Comparison of ENCODE assay signal across 9 cellular contexts in the genomic region with DNA sequence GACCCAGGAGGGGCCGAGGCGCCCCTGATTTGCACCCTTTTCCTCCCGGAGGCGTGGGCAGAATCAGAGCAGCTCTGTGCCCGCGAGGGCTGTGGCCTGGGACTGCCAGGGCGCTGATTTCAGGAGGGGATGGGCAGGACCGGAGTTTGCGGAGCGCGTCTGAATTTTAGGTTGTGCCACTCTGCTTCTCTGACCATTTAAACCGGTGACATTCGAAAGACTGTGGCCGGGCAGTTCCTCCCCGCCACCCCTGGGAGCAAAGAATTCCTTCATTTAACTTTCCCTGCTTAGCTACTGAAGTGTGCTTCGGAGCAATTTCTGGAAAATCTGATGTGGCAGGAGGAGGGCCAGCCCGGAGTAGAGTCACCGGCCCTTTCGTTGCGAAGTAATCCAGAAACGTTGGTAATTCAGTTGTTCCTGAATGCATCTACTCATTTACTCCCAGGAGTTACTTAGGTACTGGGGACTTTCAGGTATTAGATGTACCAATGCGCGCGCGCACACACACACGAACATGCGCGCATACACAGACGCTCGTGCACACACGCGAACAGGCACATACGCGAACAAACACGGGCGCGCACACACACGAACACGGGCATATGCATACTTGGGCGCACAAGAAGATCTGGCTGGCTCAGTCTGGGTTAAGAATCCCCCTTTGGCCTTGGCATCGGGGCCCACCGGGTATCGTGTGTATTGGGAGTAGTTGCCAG. TPM values are rescaled to one million over a fixed set of nuclear protein-coding genes. Genes with fewer than 3 reads are reported as not detected.
A peak's percentile ranks its signal among the peaks of the same experiment; 100 is the strongest.
DNase-seq lines count a peak whose midpoint lies in the region; ATAC-seq and TF ChIP-seq lines count a peak whose summit lies in the region.
"Had no signal": no experiment of that assay in that cellular context is flagged by ENCODE, and none has a peak within 500 bp of the region (broad histone marks: within the 10 kb centered on the region; RNA-seq: fewer than 3 reads in every experiment).

No MANE protein-coding gene starts in this region.

- H3K27ac ChIP-seq in CD8-positive, alpha-beta memory T cell (ENCODE audit: low read depth, low read length) = no peak overlapping the region
- no peak overlapping the region for H3K27ac ChIP-seq in HUES6 (ENCODE audit: low read depth, low read length)
- no peak overlapping the region for H3K27ac ChIP-seq in foreskin keratinocyte
- H3K27ac ChIP-seq in neural cell (ENCODE audit: low read length) = no peak overlapping the region

- H3K9ac ChIP-seq in HUES6 (ENCODE audit: low read length) = peak overlapping the region; percentile 68
- H3K9ac ChIP-seq in neural cell (ENCODE audit: low read length) = peak overlapping the region; percentile 55

- TF ChIP-seq CTCF in foreskin keratinocyte (conservative IDR thresholded peaks at IDR 0.05) = no peak
- no peak for TF ChIP-seq CTCF in neural cell (IDR thresholded peaks at IDR 0.05; ENCODE audit: poor library complexity, severe bottlenecking)
- no peak for TF ChIP-seq CTCF in GM20000 (IDR thresholded peaks at IDR 0.05; ENCODE audit: extremely low read depth, missing control alignments)

- CTCF ChIA-PET in CD8-positive, alpha-beta memory T cell (lab: Charles Lee) = no interaction called here

- H3K9me2 ChIP-seq in neural cell (ENCODE audit: insufficient read depth, low read length) = no peaks in the 10 kb centered on the region

- H3K4me2 ChIP-seq in neural cell (ENCODE audit: low read length) = no peak overlapping the region

- peaks cover 17% of the 10 kb centered on the region for H3K27me3 ChIP-seq in CD8-positive, alpha-beta memory T cell (ENCODE audit: insufficient read depth, low read length, poor library complexity, severe bottlenecking)
- H3K27me3 ChIP-seq in HUES6 (ENCODE audit: control insufficient read depth, insufficient read depth, low read length) (peaks cover 43% of the 10 kb centered on the region), foreskin keratinocyte (peaks cover 6% of the 10 kb centered on the region), neural cell (ENCODE audit: insufficient read depth, low read depth, low read length) (peaks cover 28% of the 10 kb centered on the region)

- ATAC-seq in activated T-cell treated with anti-CD3 and anti-CD28 coated beads, Interleukin-2, amount 50 U/mL, for 72 hours (replicated peaks in 1 of 2) = peak; percentile 47
- ATAC-seq in foreskin keratinocyte (peak; percentile 72), GM21381 (IDR thresholded peaks at IDR 0.05; ENCODE audit: unreplicated experiment) (no peak)
- ATAC-seq: K562 had no signal

- H3K9me3 ChIP-seq in CD8-positive, alpha-beta memory T cell (ENCODE audit: low read length) = no peaks in the 10 kb centered on the region
- H3K9me3 ChIP-seq in HUES6 (ENCODE audit: control insufficient read depth, insufficient read depth, low read depth, low read length) = no peaks in the 10 kb centered on the region
- H3K9me3 ChIP-seq in neural cell (ENCODE audit: low read length) = no peaks in the 10 kb centered on the region

- peaks cover 40 to 57% of the 10 kb centered on the region in 2 donors for H3K27me3 Mint-ChIP-seq in CD8-positive, alpha-beta memory T cell
- peaks cover 53% of the 10 kb centered on the region for H3K27me3 Mint-ChIP-seq in activated T-cell treated with anti-CD3 and anti-CD28 coated beads, Interleukin-2, amount 50 U/mL, for 72 hours (ENCODE audit: low read depth)

- H3K4me1 ChIP-seq in CD8-positive, alpha-beta memory T cell (ENCODE audit: insufficient read depth, low read length) = peaks cover 10% of the 10 kb centered on the region
- H3K4me1 ChIP-seq in HUES6 (ENCODE audit: control insufficient read depth, insufficient read depth, low read length) (peaks cover 11% of the 10 kb centered on the region; the same call in 1 of the 2 replicates), foreskin keratinocyte (no peaks in the 10 kb centered on the region)

- peak overlapping the region; percentile 23 to 87 (median 67) for H3K4me3 Mint-ChIP-seq in CD8-positive, alpha-beta memory T cell
- peak overlapping the region; percentile 74 to 84 for H3K4me3 Mint-ChIP-seq in activated T-cell treated with anti-CD3 and anti-CD28 coated beads, Interleukin-2, amount 50 U/mL, for 72 hours

- H3K27ac Mint-ChIP-seq in CD8-positive, alpha-beta memory T cell = no peak overlapping the region
- no peak overlapping the region for H3K27ac Mint-ChIP-seq in activated T-cell treated with anti-CD3 and anti-CD28 coated beads, Interleukin-2, amount 50 U/mL, for 72 hours

- H3K4me3 ChIP-seq in CD8-positive, alpha-beta memory T cell (ENCODE audit: low read length) = no peak overlapping the region
- H3K4me3 ChIP-seq in HUES6 (ENCODE audit: low read depth, low read length) = peak overlapping the region; percentile 68
- H3K4me3 ChIP-seq in neural cell (ENCODE audit: low read length) = peak overlapping the region; percentile 66
- H3K4me3 ChIP-seq: K562 had no signal

- H3K4me1 Mint-ChIP-seq in CD8-positive, alpha-beta memory T cell = peaks cover 10 to 14% (median 12%) of the 10 kb centered on the region in 3 donors
- H3K4me1 Mint-ChIP-seq in activated T-cell treated with anti-CD3 and anti-CD28 coated beads, Interleukin-2, amount 50 U/mL, for 72 hours (ENCODE audit: low read depth) = peaks cover 22% of the 10 kb centered on the region

- no peaks in the 10 kb centered on the region for H3K36me3 ChIP-seq in CD8-positive, alpha-beta memory T cell (ENCODE audit: insufficient read depth, low read length)
- no peaks in the 10 kb centered on the region for H3K36me3 ChIP-seq in HUES6 (ENCODE audit: control insufficient read depth, insufficient read depth, low read length)
- H3K36me3 ChIP-seq in neural cell (ENCODE audit: insufficient read depth, low read length) = no peaks in the 10 kb centered on the region

- no peaks in the 10 kb centered on the region for H3K9me3 Mint-ChIP-seq in CD8-positive, alpha-beta memory T cell
- H3K9me3 Mint-ChIP-seq in activated T-cell treated with anti-CD3 and anti-CD28 coated beads, Interleukin-2, amount 50 U/mL, for 72 hours = no peaks in the 10 kb centered on the region

- H4K20me1 ChIP-seq in neural cell (ENCODE audit: insufficient read depth) = no peaks in the 10 kb centered on the region

- no peak for TF ChIP-seq RAD21 in neural cell (conservative IDR thresholded peaks at IDR 0.05)

- DNase-seq in CD8-positive, alpha-beta memory T cell = peak in 1 of 5 donors; percentile 7
- peak; percentile 10 to 22 for DNase-seq in activated T-cell treated with anti-CD3 and anti-CD28 coated beads, Interleukin-2, amount 50 U/mL, for 72 hours
- peak in 1 of 2 donors; percentile 55 for DNase-seq in foreskin keratinocyte
- no peak for DNase-seq in GM20000 (ENCODE audit: low spot score)
- no peak for DNase-seq in NCI-H1048 (lab: John Stamatoyannopoulos, UW)

- peak overlapping the region; percentile 33 for H2AFZ ChIP-seq in neural cell (ENCODE audit: low read depth, low read length)

- POLR2A ChIA-PET in CD8-positive, alpha-beta memory T cell (lab: Charles Lee) = no interaction called here

- H3K36me3 Mint-ChIP-seq in CD8-positive, alpha-beta memory T cell = no peaks in the 10 kb centered on the region
- no peaks in the 10 kb centered on the region for H3K36me3 Mint-ChIP-seq in activated T-cell treated with anti-CD3 and anti-CD28 coated beads, Interleukin-2, amount 50 U/mL, for 72 hours (ENCODE audit: insufficient read depth in 2 of 2)

- no peaks in the 10 kb centered on the region for H3F3A ChIP-seq in neural cell (ENCODE audit: insufficient read depth, low read length, poor library complexity, severe bottlenecking)

- no peak for TF ChIP-seq EP300 in neural cell (conservative IDR thresholded peaks at IDR 0.05; ENCODE audit: poor library complexity, severe bottlenecking)

- no peaks in the 10 kb centered on the region for H3K79me2 ChIP-seq in neural cell (replicated peaks; ENCODE audit: insufficient read depth, low read length)

TF ChIP-seq in neural cell, 6 proteins besides CTCF, POLR2A, EP300 and RAD21:
- TF ChIP-seq REST (IDR thresholded peaks at IDR 0.05; ENCODE audit: borderline replicate concordance) = no peak
- TF ChIP-seq MXI1 (conservative IDR thresholded peaks at IDR 0.05; ENCODE audit: poor library complexity, severe bottlenecking) = no peak
- TF ChIP-seq SMC3 (conservative IDR thresholded peaks at IDR 0.05; ENCODE audit: poor library complexity) = no peak

RNA-seq across cellular contexts. Expression of gene CCDC170, which starts 0.6 kb away (rescaled TPM):
- total RNA-seq in CD8-positive, alpha-beta memory T cell = not detected
- not detected for polyA plus RNA-seq in CD8-positive, alpha-beta memory T cell
- total RNA-seq in activated T-cell treated with anti-CD3 and anti-CD28 coated beads, Interleukin-2, amount 50 U/mL, for 72 hours = not detected
- 0.41 TPM in 1 of 2 replicates, not detected in the other for total RNA-seq in foreskin keratinocyte
- 0.02 and 0.03 TPM in 2 replicates for polyA plus RNA-seq in foreskin keratinocyte
- 0.15 TPM in 1 of 2 replicates, not detected in the other for polyA plus RNA-seq in neural cell
- polyA minus RNA-seq in neural cell = 1.7 TPM in 1 of 2 replicates, not detected in the other

RNA-seq across cellular contexts. Expression of gene RMND1, which starts 42.5 kb away (rescaled TPM):
- total RNA-seq in CD8-positive, alpha-beta memory T cell = 10 to 100 TPM; 24.5 to 25.6 TPM
- polyA plus RNA-seq in CD8-positive, alpha-beta memory T cell = 10.4 TPM
- 10 to 100 TPM; 22.7 to 26.6 TPM for total RNA-seq in activated T-cell treated with anti-CD3 and anti-CD28 coated beads, Interleukin-2, amount 50 U/mL, for 72 hours
- 19.0 and 20.0 TPM in 2 replicates for total RNA-seq in foreskin keratinocyte
- polyA plus RNA-seq in foreskin keratinocyte (19.6 and 19.9 TPM in 2 replicates), neural cell (33.3 and 35.3 TPM in 2 replicates)
- 54.0 and 55.9 TPM in 2 replicates for polyA minus RNA-seq in neural cell

Comparison
In these comparisons a context has a peak if more than half of its experiments do, and no peak if none do; other contexts are left out.
1. DNase-seq: peak in activated T-cell treated with anti-CD3 and anti-CD28 coated beads, Interleukin-2, amount 50 U/mL, for 72 hours (2 of 2); none in GM20000 (single experiment) and NCI-H1048 (single experiment).